Comparison of ENCODE assay signal across 1 cellular context in genomic region chr11:65890324-65891179, GRCh38.
TF ChIP-seq lines count a peak whose summit lies in the region.

CCDC85B (plus strand) TSS chr11:65890673; CDS start chr11:65890784, 111 bp downstream.

TF ChIP-seq in GM12878, 131 proteins besides CTCF, POLR2A, EP300 and RAD21 (continued from another document and continues in another):
- TF ChIP-seq ZBTB4 (CRISPR knock-in tag; IDR thresholded peaks at IDR 0.05) (no peak), ZBED1 (IDR thresholded peaks at IDR 0.05; ENCODE audit: borderline replicate concordance) (peak; percentile 21; the same call in 1 of the 2 replicates), RUNX3 (IDR thresholded peaks at IDR 0.05; ENCODE audit: low read length) (no peak), JUNB (IDR thresholded peaks at IDR 0.05) (no peak), NR2C2 (IDR thresholded peaks at IDR 0.05; ENCODE audit: borderline replicate concordance, control insufficient read depth, insufficient read length, low read depth) (no peak), E2F8 (IDR thresholded peaks at IDR 0.05; ENCODE audit: low read depth, partially characterized antibody) (no peak), SMAD5 (IDR thresholded peaks at IDR 0.05; ENCODE audit: low read depth) (peak; percentile 72; the same call in 1 of the 2 replicates), EGR1 (IDR thresholded peaks at IDR 0.05; ENCODE audit: borderline replicate concordance in 1 of 2, low read depth in 2 of 2, low read length in 2 of 2) (0 out of 3 replicates have a peak, but pooled peaks of 1 of the 2 experiments have one; percentile 11), IKZF1 (conservative IDR thresholded peaks at IDR 0.05) (peak; percentile 84), CREM (IDR thresholded peaks at IDR 0.05; ENCODE audit: low read depth) (peak; percentile 53), ATF3 (IDR thresholded peaks at IDR 0.05; ENCODE audit: borderline replicate concordance, extremely low read depth, low read depth, low read length) (no peak), ETV6 (conservative IDR thresholded peaks at IDR 0.05 in 1 of 2, IDR thresholded peaks at IDR 0.05 in 1 of 2; ENCODE audit: borderline replicate concordance in 1 of 2, low read depth in 1 of 2) (0 out of 4 replicates have a peak, but pooled peaks of 1 of the 2 experiments have one; percentile 54), RCOR1 (conservative IDR thresholded peaks at IDR 0.05; ENCODE audit: low read depth, low read length) (no peak), NFIC (IDR thresholded peaks at IDR 0.05; ENCODE audit: low read depth, low read length) (no peak), REST (IDR thresholded peaks at IDR 0.05; ENCODE audit: low read depth, low read length) (no peak), ZNF207 (IDR thresholded peaks at IDR 0.05; ENCODE audit: borderline replicate concordance) (peak; percentile 60; the same call in 1 of the 2 replicates), SKIL (IDR thresholded peaks at IDR 0.05; ENCODE audit: low read depth, poor library complexity, severe bottlenecking) (no peak), CHD4 (IDR thresholded peaks at IDR 0.05) (no peak), TCF3 (IDR thresholded peaks at IDR 0.05; ENCODE audit: borderline replicate concordance, insufficient read depth, low read depth, low read length) (peak; percentile 81; the same call in 1 of the 2 replicates), E4F1 (IDR thresholded peaks at IDR 0.05; ENCODE audit: borderline replicate concordance, partially characterized antibody) (no peak), ASH2L (IDR thresholded peaks at IDR 0.05; ENCODE audit: borderline replicate concordance, low read depth) (0 out of 2 replicates have a peak, but pooled peaks have one; percentile 46), SMARCA5 (IDR thresholded peaks at IDR 0.05) (peak; percentile 90), CREB1 (IDR thresholded peaks at IDR 0.05; ENCODE audit: low read depth) (no peak), YBX1 (IDR thresholded peaks at IDR 0.05) (no peak), TAF1 (IDR thresholded peaks at IDR 0.05; ENCODE audit: borderline replicate concordance, low read depth, low read length) (peak; percentile 94), MEF2A (IDR thresholded peaks at IDR 0.05; ENCODE audit: insufficient read depth, low read depth, low read length) (no peak), STAT1 (conservative IDR thresholded peaks at IDR 0.05) (no peak), NBN (IDR thresholded peaks at IDR 0.05) (peak; percentile 64; the same call in 1 of the 2 replicates), ZBTB33 (IDR thresholded peaks at IDR 0.05) (no peak), SRF (IDR thresholded peaks at IDR 0.05; ENCODE audit: low read depth in 2 of 2, low read length in 2 of 2) (0 out of 4 replicates have a peak, but pooled peaks of 1 of the 2 experiments have one; percentile 35), FOXM1 (IDR thresholded peaks at IDR 0.05; ENCODE audit: low read depth, low read length) (no peak), EED (IDR thresholded peaks at IDR 0.05; ENCODE audit: low read depth) (peak; percentile 21; the same call in 1 of the 2 replicates), ZZZ3 (IDR thresholded peaks at IDR 0.05; ENCODE audit: control insufficient read depth, insufficient read length, low read depth) (no peak), POU2F2 (IDR thresholded peaks at IDR 0.05; ENCODE audit: borderline replicate concordance, low read depth, low read length) (peak; percentile 80; the same call in 2 of the 3 replicates), ESRRA (IDR thresholded peaks at IDR 0.05; ENCODE audit: low read length) (no peak), HDAC2 (IDR thresholded peaks at IDR 0.05) (no peak), BHLHE40 (IDR thresholded peaks at IDR 0.05; ENCODE audit: borderline replicate concordance in 1 of 2, low read depth in 2 of 2, low read length in 1 of 2) (peak; percentile 88 to 97), HCFC1 (IDR thresholded peaks at IDR 0.05; ENCODE audit: low read length) (no peak), HDAC6 (IDR thresholded peaks at IDR 0.05; ENCODE audit: unreplicated experiment) (peak; percentile 75), BACH1 (IDR thresholded peaks at IDR 0.05; ENCODE audit: borderline replicate concordance) (peak; percentile 91; the same call in 1 of the 2 replicates), BCLAF1 (IDR thresholded peaks at IDR 0.05) (no peak; the same call in 1 of the 2 replicates), NR2F1 (conservative IDR thresholded peaks at IDR 0.05) (peak; percentile 49; the same call in 1 of the 2 replicates), RB1 (IDR thresholded peaks at IDR 0.05; ENCODE audit: borderline replicate concordance) (peak; percentile 82; the same call in 1 of the 2 replicates), ZNF622 (IDR thresholded peaks at IDR 0.05) (no peak)
